In genomic region chr6:2166717-2167116, GRCh38 we compare ENCODE assay signal across 27 cellular contexts.
DNase-seq lines count a peak whose midpoint lies in the region; ATAC-seq and TF ChIP-seq lines count a peak whose summit lies in the region.
"Had no signal": no experiment of that assay in that cellular context is flagged by ENCODE, and none has a peak within 500 bp of the region (broad histone marks: within the 10 kb centered on the region; RNA-seq: fewer than 3 reads in every experiment).

No MANE protein-coding gene starts in this region.

- no peak overlapping the region for H2BK5ac ChIP-seq in mesendoderm (ENCODE audit: low read length)

- H2BK120ac ChIP-seq in mesendoderm (ENCODE audit: low read depth, low read length): no peak overlapping the region

- H3K9ac ChIP-seq in colonic mucosa (ENCODE audit: low read depth in 2 of 2, low read length in 2 of 2) (no peak overlapping the region), mesendoderm (ENCODE audit: low read length) (no peak overlapping the region)
- H3K9ac ChIP-seq: BLaER1 had no signal

- CTCF ChIA-PET in MCF 10A (lab: Yijun Ruan, JAX): interaction anchor here (1.6 kb wide), 1 partner anchor 9 kb away, joined by 3 read pairs; no protein-coding TSS in a partner anchor

- H4K8ac ChIP-seq in mesendoderm (ENCODE audit: low read depth, low read length): no peak overlapping the region

- H3K79me1 ChIP-seq in mesendoderm (ENCODE audit: low read length): peaks cover 1% of the 10 kb centered on the region

- POLR2A ChIA-PET in MCF 10A (lab: Yijun Ruan, JAX): interaction anchor here (1.0 to 1.5 kb wide), 2 partner anchors 34 to 80 kb away, joined by 3 read pairs; no protein-coding TSS in a partner anchor

- no peak overlapping the region for H2AK5ac ChIP-seq in mesendoderm (ENCODE audit: low read length)

- no peak overlapping the region for H3K18ac ChIP-seq in mesendoderm (ENCODE audit: low read length)

- WGBS in mesendoderm (ENCODE audit: extremely low coverage, insufficient coverage, low lambda C conversion rate): no CpG with 5 or more reads among the region's 1 CpG

- no peaks in the 10 kb centered on the region for H3K4me1 ChIP-seq in breast epithelium
- peaks cover 7% of the 10 kb centered on the region for H3K4me1 ChIP-seq in colonic mucosa
- H3K4me1 ChIP-seq in mesendoderm (ENCODE audit: control insufficient read depth, low read depth, low read length): peaks cover 3% of the 10 kb centered on the region
- H3K4me1 ChIP-seq: Caco-2, psoas muscle had no signal

- no peaks in the 10 kb centered on the region for H3K27me3 Mint-ChIP-seq in MCF 10A (ENCODE audit: insufficient read depth, unreplicated experiment)
- H3K27me3 Mint-ChIP-seq: activated CD4-positive, alpha-beta T cell treated with anti-CD3 and anti-CD28 coated beads for 36 hours; activated naive CD8-positive, alpha-beta T cell; brain; dendritic cell treated with granulocyte-macrophage colony-stimulating factor and Interleukin-4, amounts not matched to agents 40 ng/mL and 50 ng/mL, for 4 days; memory B cell; stimulated activated naive CD8-positive, alpha-beta T cell treated with anti-CD3 and anti-CD28 coated beads, Interleukin-15, Interleukin-2, amounts not matched to agents 100 ng/mL and 50 ng/mL, for 24 hours had no signal

- H3K79me2 ChIP-seq in mesendoderm (ENCODE audit: control insufficient read depth, insufficient read depth, low read length): no peaks in the 10 kb centered on the region

- TF ChIP-seq CTCF in MCF 10A (IDR thresholded peaks at IDR 0.05; ENCODE audit: unreplicated experiment): no peak
- no peak for TF ChIP-seq CTCF in breast epithelium (IDR thresholded peaks at IDR 0.05)
- TF ChIP-seq CTCF in colonic mucosa (IDR thresholded peaks at IDR 0.05): no peak

- no peaks in the 10 kb centered on the region for H3K9me3 Mint-ChIP-seq in MCF 10A (ENCODE audit: unreplicated experiment)
- H3K9me3 Mint-ChIP-seq: dendritic cell treated with granulocyte-macrophage colony-stimulating factor and Interleukin-4, amounts not matched to agents 40 ng/mL and 50 ng/mL, for 4 days; nephron had no signal

- peaks cover 18% of the 10 kb centered on the region for H3K4me1 Mint-ChIP-seq in MCF 10A (ENCODE audit: insufficient read depth, unreplicated experiment)
- H3K4me1 Mint-ChIP-seq: brain had no signal

- no peak overlapping the region for H3K56ac ChIP-seq in mesendoderm (ENCODE audit: low read length)

- H3K4ac ChIP-seq in mesendoderm (ENCODE audit: low read depth, low read length): no peak overlapping the region

- no peak for TF ChIP-seq POLR2A in breast epithelium (IDR thresholded peaks at IDR 0.05)

- no peak overlapping the region for H2BK15ac ChIP-seq in mesendoderm (replicated peaks; ENCODE audit: low read depth)

- H3K4me3 ChIP-seq in breast epithelium: no peak overlapping the region
- no peak overlapping the region for H3K4me3 ChIP-seq in colonic mucosa
- H3K4me3 ChIP-seq in mesendoderm (ENCODE audit: low read length): no peak overlapping the region
- H3K4me3 ChIP-seq: BLaER1, MG63, psoas muscle, skin epidermis, upper lobe of right lung had no signal

- H3K27me3 ChIP-seq in breast epithelium (no peaks in the 10 kb centered on the region), colonic mucosa (no peaks in the 10 kb centered on the region), mesendoderm (ENCODE audit: insufficient read depth, low read length, poor library complexity) (no peaks in the 10 kb centered on the region)
- H3K27me3 ChIP-seq: BLaER1, MG63, upper lobe of right lung had no signal

- no peak for ATAC-seq in GM19328 (IDR thresholded peaks at IDR 0.05; ENCODE audit: unreplicated experiment)
- ATAC-seq: activated CD4-positive, alpha-beta T cell treated with anti-CD3 and anti-CD28 coated beads for 36 hours; psoas muscle; Right ventricle myocardium inferior; upper lobe of right lung had no signal

- no peaks in the 10 kb centered on the region for H3K36me3 Mint-ChIP-seq in MCF 10A (ENCODE audit: insufficient read depth, unreplicated experiment)
- H3K36me3 Mint-ChIP-seq: brain had no signal

- BruUV-seq in MCF 10A (replicated peaks; lab: Mats Ljungman, UMichigan): no TSS peak

- DNase-seq in MCF 10A (ENCODE audit: unreplicated experiment) (peak; percentile 66), breast epithelium (ENCODE audit: low spot score in 2 of 2) (no peak), colonic mucosa (peak; percentile 65), mesendoderm (peak; percentile 50), posterior vena cava (ENCODE audit: low spot score) (no peak), NCI-H1930 (lab: John Stamatoyannopoulos, UW) (no peak), NCI-H510A (lab: John Stamatoyannopoulos, UW) (no peak)
- DNase-seq: activated CD4-positive, alpha-beta T cell treated with anti-CD3 and anti-CD28 coated beads for 36 hours; Caco-2; foreskin fibroblast; kidney; MG63; NCI-H1436 treated with DMSO at 0.1 percent for 48 hours; NCI-H2171 treated with DMSO at 0.1 percent for 48 hours; psoas muscle; SW 1271; upper lobe of right lung had no signal

- H3K27ac ChIP-seq in breast epithelium (no peak overlapping the region), colonic mucosa (peak overlapping the region; percentile 49), mesendoderm (ENCODE audit: low read depth, low read length) (no peak overlapping the region)
- H3K27ac ChIP-seq: BLaER1, psoas muscle, upper lobe of right lung had no signal

- no peak overlapping the region for H3K4me2 ChIP-seq in mesendoderm (ENCODE audit: low read length)
- H3K4me2 ChIP-seq: BLaER1 had no signal

- H4K5ac ChIP-seq in mesendoderm (ENCODE audit: low read length): no peak overlapping the region

- H3K36me3 ChIP-seq in breast epithelium: no peaks in the 10 kb centered on the region
- H3K36me3 ChIP-seq in colonic mucosa: no peaks in the 10 kb centered on the region
- no peaks in the 10 kb centered on the region for H3K36me3 ChIP-seq in mesendoderm (ENCODE audit: control insufficient read depth, insufficient read depth, low read length)
- H3K36me3 ChIP-seq: MG63, upper lobe of right lung had no signal

- H3K27ac Mint-ChIP-seq in MCF 10A (ENCODE audit: low read depth, unreplicated experiment): no peak overlapping the region
- H3K27ac Mint-ChIP-seq: activated CD4-positive, alpha-beta T cell treated with anti-CD3 and anti-CD28 coated beads for 36 hours; activated naive CD8-positive, alpha-beta T cell; brain; dendritic cell treated with granulocyte-macrophage colony-stimulating factor and Interleukin-4, amounts not matched to agents 40 ng/mL and 50 ng/mL, for 4 days; memory B cell; nephron; stimulated activated naive CD8-positive, alpha-beta T cell treated with anti-CD3 and anti-CD28 coated beads, Interleukin-15, Interleukin-2, amounts not matched to agents 100 ng/mL and 50 ng/mL, for 24 hours had no signal

- H3K23ac ChIP-seq in mesendoderm (ENCODE audit: low read length): no peak overlapping the region

- H3K4me3 Mint-ChIP-seq in MCF 10A (ENCODE audit: unreplicated experiment): no peak overlapping the region
- H3K4me3 Mint-ChIP-seq: activated CD4-positive, alpha-beta T cell treated with anti-CD3 and anti-CD28 coated beads for 36 hours; activated naive CD8-positive, alpha-beta T cell; brain; dendritic cell treated with granulocyte-macrophage colony-stimulating factor and Interleukin-4, amounts not matched to agents 40 ng/mL and 50 ng/mL, for 4 days; memory B cell; nephron; stimulated activated naive CD8-positive, alpha-beta T cell treated with anti-CD3 and anti-CD28 coated beads, Interleukin-15, Interleukin-2, amounts not matched to agents 100 ng/mL and 50 ng/mL, for 24 hours had no signal

- intact Hi-C loops in MCF 10A (cut with micrococcal nuclease): no loop called here
- intact Hi-C loops in breast epithelium (cut with DNase I; ENCODE audit: low total_unique reads): no loop called here
- intact Hi-C loops in colonic mucosa (cut with DNase I): no loop called here
- intact Hi-C loops in posterior vena cava (cut with DNase I): no loop called here

- H3K9me3 ChIP-seq in breast epithelium (no peaks in the 10 kb centered on the region), colonic mucosa (no peaks in the 10 kb centered on the region)
- H3K9me3 ChIP-seq: Caco-2, MG63, psoas muscle, upper lobe of right lung had no signal

Comparison
In these comparisons a context has a peak if more than half of its experiments do, and no peak if none do; other contexts are left out.
1. DNase-seq: peak in MCF 10A (single experiment), colonic mucosa (single experiment) and mesendoderm (single experiment); none in breast epithelium (0 of 2), posterior vena cava (single experiment), NCI-H1930 (0 of 2) and NCI-H510A (single experiment).